Comparison of ENCODE assay signal across 10 cellular contexts in the genomic region with DNA sequence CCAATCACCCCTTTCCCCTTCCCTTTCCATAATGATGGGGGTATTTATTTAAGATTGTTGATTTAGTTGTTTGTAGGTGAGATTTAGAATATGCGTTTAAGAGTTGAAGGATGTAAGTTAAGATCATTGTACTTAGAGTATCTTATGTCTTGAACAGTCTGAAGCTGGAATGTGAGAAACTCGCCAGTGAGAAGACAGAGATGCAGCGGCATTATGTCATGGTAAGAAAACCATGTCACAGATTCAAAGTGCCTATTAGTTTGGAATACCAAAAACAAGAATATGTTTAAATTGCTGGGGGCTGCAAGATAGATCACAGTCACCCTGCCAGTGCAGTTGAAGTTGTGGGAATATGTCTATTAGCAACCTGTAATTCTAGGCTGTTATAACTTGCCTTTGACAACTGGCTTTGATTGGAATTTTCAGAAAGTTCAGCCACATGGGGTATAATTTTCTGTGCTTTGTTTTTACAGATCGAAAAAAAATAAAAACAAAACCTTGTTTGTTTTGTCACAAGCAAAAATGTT. TPM values are rescaled to one million over a fixed set of nuclear protein-coding genes. Genes with fewer than 3 reads are reported as not detected.
DNase-seq lines count a peak whose midpoint lies in the region; ATAC-seq and TF ChIP-seq lines count a peak whose summit lies in the region.
"Had no signal": no experiment of that assay in that cellular context is flagged by ENCODE, and none has a peak within 500 bp of the region (broad histone marks: within the 10 kb centered on the region; RNA-seq: fewer than 3 reads in every experiment).

No MANE protein-coding gene starts in this region.

- H3K4me1 ChIP-seq in BE2C (peaks cover 8% of the 10 kb centered on the region; the same call in 1 of the 2 replicates), mucosa of descending colon (ENCODE audit: low read depth) (no peaks in the 10 kb centered on the region)

- peak overlapping the region in 9 of 10 donors; percentile 90 to 97 (median 94) for H3K4me3 Mint-ChIP-seq in naive thymus-derived CD8-positive, alpha-beta T cell

- H3K4me1 Mint-ChIP-seq in naive thymus-derived CD8-positive, alpha-beta T cell = peaks cover 32 to 69% (median 60%) of the 10 kb centered on the region in 4 donors

- H3K36me3 ChIP-seq in BE2C (peaks cover 3% of the 10 kb centered on the region), mucosa of descending colon (ENCODE audit: low read depth) (no peaks in the 10 kb centered on the region)

- H3K27ac Mint-ChIP-seq in naive thymus-derived CD8-positive, alpha-beta T cell = peak overlapping the region in 7 of 10 donors; percentile 93 to 98 (median 97)

- H3K36me3 Mint-ChIP-seq in naive thymus-derived CD8-positive, alpha-beta T cell = peaks cover 0 to 36% (median 0%) of the 10 kb centered on the region in 3 donors

- intact Hi-C loops in mucosa of descending colon (cut with DNase I, micrococcal nuclease) = no loop called here

- H3K27me3 ChIP-seq in BE2C (peaks cover 7% of the 10 kb centered on the region; the same call in 1 of the 2 replicates), HL-60 (ENCODE audit: insufficient read depth, poor library complexity, severe bottlenecking) (no peaks in the 10 kb centered on the region)

- no peaks in the 10 kb centered on the region for H3K9me3 ChIP-seq in BE2C
- H3K9me3 ChIP-seq in mucosa of descending colon = no peaks in the 10 kb centered on the region

- ATAC-seq in naive thymus-derived CD8-positive, alpha-beta T cell = no peak
- ATAC-seq in activated CD4-positive, CD25-positive, alpha-beta regulatory T cell treated with anti-CD3 and anti-CD28 coated beads, Interleukin-2, amount 50 U/mL, for 24 hours = no peak
- ATAC-seq in mucosa of descending colon = no peak
- ATAC-seq in left lobe of liver = no peak

- POLR2A ChIA-PET in naive thymus-derived CD8-positive, alpha-beta T cell (lab: Charles Lee) = interaction anchor here (0.6 kb wide), 1 partner anchor 115 kb away, joined by 3 read pairs; no protein-coding TSS in a partner anchor

- H3K27ac ChIP-seq in HL-60 (replicated peaks) (peak overlapping the region; percentile 27; the same call in 1 of the 2 replicates), coronary artery (no peak overlapping the region)

- no peaks in the 10 kb centered on the region for H3K27me3 Mint-ChIP-seq in naive thymus-derived CD8-positive, alpha-beta T cell

- DNase-seq in BE2C = no peak
- DNase-seq in HL-60 (ENCODE audit: low read depth in 1 of 2, low spot score in 1 of 2) = no peak
- no peak for DNase-seq in coronary artery (ENCODE audit: low spot score)
- no peak for DNase-seq in naive thymus-derived CD8-positive, alpha-beta T cell
- no peak for DNase-seq in cerebellum (ENCODE audit: low spot score)
- DNase-seq in mucosa of descending colon = no peak
- no peak for DNase-seq in left lobe of liver (ENCODE audit: low spot score)
- DNase-seq: NCI-H1105, substantia nigra had no signal

- H3K4me3 ChIP-seq in BE2C (ENCODE audit: low read depth, low read length) (peak overlapping the region; percentile 98), HL-60 (replicated peaks; ENCODE audit: insufficient read depth, low read length) (peak overlapping the region; percentile 52), coronary artery (peak overlapping the region; percentile 21), mucosa of descending colon (no peak overlapping the region)

- TF ChIP-seq CTCF in BE2C (IDR thresholded peaks at IDR 0.05; ENCODE audit: low read depth, low read length) (no peak), HL-60 (IDR thresholded peaks at IDR 0.05; ENCODE audit: insufficient read depth, low read length) (no peak), coronary artery (IDR thresholded peaks at IDR 0.05) (no peak), mucosa of descending colon (IDR thresholded peaks at IDR 0.05) (no peak)

- H3K9me3 Mint-ChIP-seq in naive thymus-derived CD8-positive, alpha-beta T cell = no peaks in the 10 kb centered on the region

RNA-seq across cellular contexts. Expression of gene TLE4, which starts 3.0 kb away (rescaled TPM):
- 70.2 TPM for polyA plus RNA-seq in BE2C (2012; ENCODE audit: insufficient read depth, insufficient read length, low read depth)
- total RNA-seq in naive thymus-derived CD8-positive, alpha-beta T cell = 100 to 1,000 TPM; 101 to 110 TPM
- 10 to 100 TPM; 25.3 to 37.8 (median 35.6) TPM for polyA plus RNA-seq in naive thymus-derived CD8-positive, alpha-beta T cell
- total RNA-seq in cerebellum = 27.3 TPM
- 10 to 100 TPM; 23.9 to 38.4 (median 29.8) TPM for total RNA-seq in mucosa of descending colon
- 3.4 TPM for total RNA-seq in left lobe of liver
